1 cellular context compared by ENCODE assay signal in the genomic region with DNA sequence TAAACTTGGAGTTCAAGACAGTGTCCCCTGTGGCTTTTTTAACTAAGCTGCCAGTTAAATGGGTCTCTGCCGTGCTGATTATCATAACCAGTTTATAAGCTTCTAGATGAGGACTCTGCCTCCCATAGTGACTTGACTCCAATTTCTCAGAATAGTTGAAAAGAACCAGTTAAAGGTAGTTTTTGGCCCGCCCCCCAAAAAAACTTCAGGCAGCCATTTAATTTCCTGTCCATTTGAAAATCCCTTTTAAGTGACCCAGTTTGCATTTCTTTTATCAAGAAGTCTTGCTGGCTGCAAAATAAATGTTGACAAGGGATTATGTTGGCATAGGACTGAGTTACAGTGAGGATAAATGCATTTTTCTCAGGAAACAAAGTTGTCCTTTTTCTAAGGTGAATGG.
TF ChIP-seq lines count a peak whose summit lies in the region.

No MANE protein-coding gene starts in this region.

TF ChIP-seq in HepG2, 621 proteins besides CTCF, POLR2A, EP300 and RAD21 (continued from another document):
- no peak for TF ChIP-seq THAP11 (CRISPR knock-in tag; IDR thresholded peaks at IDR 0.05)
- TF ChIP-seq, protein P1, sequence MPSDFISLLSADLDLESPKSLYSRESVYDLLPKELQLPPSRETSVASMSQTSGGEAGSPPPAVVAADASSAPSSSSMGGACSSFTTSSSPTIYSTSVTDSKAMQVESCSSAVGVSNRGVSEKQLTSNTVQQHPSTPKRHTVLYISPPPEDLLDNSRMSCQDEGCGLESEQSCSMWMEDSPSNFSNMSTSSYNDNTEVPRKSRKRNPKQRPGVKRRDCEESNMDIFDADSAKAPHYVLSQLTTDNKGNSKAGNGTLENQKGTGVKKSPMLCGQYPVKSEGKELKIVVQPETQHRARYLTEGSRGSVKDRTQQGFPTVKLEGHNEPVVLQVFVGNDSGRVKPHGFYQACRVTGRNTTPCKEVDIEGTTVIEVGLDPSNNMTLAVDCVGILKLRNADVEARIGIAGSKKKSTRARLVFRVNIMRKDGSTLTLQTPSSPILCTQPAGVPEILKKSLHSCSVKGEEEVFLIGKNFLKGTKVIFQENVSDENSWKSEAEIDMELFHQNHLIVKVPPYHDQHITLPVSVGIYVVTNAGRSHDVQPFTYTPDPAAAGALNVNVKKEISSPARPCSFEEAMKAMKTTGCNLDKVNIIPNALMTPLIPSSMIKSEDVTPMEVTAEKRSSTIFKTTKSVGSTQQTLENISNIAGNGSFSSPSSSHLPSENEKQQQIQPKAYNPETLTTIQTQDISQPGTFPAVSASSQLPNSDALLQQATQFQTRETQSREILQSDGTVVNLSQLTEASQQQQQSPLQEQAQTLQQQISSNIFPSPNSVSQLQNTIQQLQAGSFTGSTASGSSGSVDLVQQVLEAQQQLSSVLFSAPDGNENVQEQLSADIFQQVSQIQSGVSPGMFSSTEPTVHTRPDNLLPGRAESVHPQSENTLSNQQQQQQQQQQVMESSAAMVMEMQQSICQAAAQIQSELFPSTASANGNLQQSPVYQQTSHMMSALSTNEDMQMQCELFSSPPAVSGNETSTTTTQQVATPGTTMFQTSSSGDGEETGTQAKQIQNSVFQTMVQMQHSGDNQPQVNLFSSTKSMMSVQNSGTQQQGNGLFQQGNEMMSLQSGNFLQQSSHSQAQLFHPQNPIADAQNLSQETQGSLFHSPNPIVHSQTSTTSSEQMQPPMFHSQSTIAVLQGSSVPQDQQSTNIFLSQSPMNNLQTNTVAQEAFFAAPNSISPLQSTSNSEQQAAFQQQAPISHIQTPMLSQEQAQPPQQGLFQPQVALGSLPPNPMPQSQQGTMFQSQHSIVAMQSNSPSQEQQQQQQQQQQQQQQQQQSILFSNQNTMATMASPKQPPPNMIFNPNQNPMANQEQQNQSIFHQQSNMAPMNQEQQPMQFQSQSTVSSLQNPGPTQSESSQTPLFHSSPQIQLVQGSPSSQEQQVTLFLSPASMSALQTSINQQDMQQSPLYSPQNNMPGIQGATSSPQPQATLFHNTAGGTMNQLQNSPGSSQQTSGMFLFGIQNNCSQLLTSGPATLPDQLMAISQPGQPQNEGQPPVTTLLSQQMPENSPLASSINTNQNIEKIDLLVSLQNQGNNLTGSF (CRISPR knock-in tag; IDR thresholded peaks at IDR 0.05): no peak
